Comparison of ENCODE assay signal across 11 cellular contexts in genomic region chr9:91843623-91844111, GRCh38.
DNase-seq lines count a peak whose midpoint lies in the region; ATAC-seq, FAIRE-seq and TF ChIP-seq lines count a peak whose summit lies in the region.
"Had no signal": no experiment of that assay in that cellular context is flagged by ENCODE, and none has a peak within 500 bp of the region (broad histone marks: within the 10 kb centered on the region; RNA-seq: fewer than 3 reads in every experiment).

No MANE protein-coding gene starts in this region.

- no peak overlapping the region for H4K5ac ChIP-seq in H9 (ENCODE audit: insufficient read length, low read depth, low read length)

- H3K4me3 Mint-ChIP-seq in H9 (no peak overlapping the region), astrocyte (ENCODE audit: unreplicated experiment) (no peak overlapping the region)
- peak overlapping the region in 1 of 2 donors; percentile 16 for H3K4me3 Mint-ChIP-seq in stimulated activated naive CD8-positive, alpha-beta T cell treated with anti-CD3 and anti-CD28 coated beads, Interleukin-15, amount 100 ng/mL, for 72 hours

- H2AFZ ChIP-seq in H9 (ENCODE audit: low read length): no peak overlapping the region
- H2AFZ ChIP-seq in astrocyte (ENCODE audit: low read depth, low read length): peak overlapping the region; percentile 63

- H3K4ac ChIP-seq in H9 (ENCODE audit: low read depth, low read length): no peak overlapping the region

- H3K36me3 Mint-ChIP-seq in H9 (ENCODE audit: insufficient read depth in 1 of 3, low read depth in 3 of 3) (no peaks in the 10 kb centered on the region; a peak in 1 of 7 replicates), astrocyte (ENCODE audit: low read depth, unreplicated experiment) (no peaks in the 10 kb centered on the region)

- H3K23ac ChIP-seq in H9 (ENCODE audit: insufficient read length, low read depth, low read length): no peak overlapping the region

- H3K79me2 ChIP-seq in H9 (ENCODE audit: insufficient read depth, low read length) (no peaks in the 10 kb centered on the region), astrocyte (ENCODE audit: insufficient read depth, low read length) (no peaks in the 10 kb centered on the region)

- H3K9ac ChIP-seq in H9 (ENCODE audit: extremely low read depth, insufficient read length, low read length): no peak overlapping the region
- H3K9ac ChIP-seq in astrocyte (ENCODE audit: low read length): no peak overlapping the region

- no peak overlapping the region for H4K91ac ChIP-seq in H9 (ENCODE audit: insufficient read length, low read depth, low read length)

- TF ChIP-seq CTCF in H9 (conservative IDR thresholded peaks at IDR 0.05) (no peak), astrocyte (IDR thresholded peaks at IDR 0.05; ENCODE audit: insufficient read depth, low read depth, low read length) (no peak)

- FAIRE-seq in astrocyte (lab: Jason Lieb, UNC): no peak
- FAIRE-seq: urothelium cell line had no signal

- H3K4me1 ChIP-seq in H9 (ENCODE audit: insufficient read depth, low read length) (no peaks in the 10 kb centered on the region), astrocyte (ENCODE audit: insufficient read depth, low read length) (peaks cover 4% of the 10 kb centered on the region), right cardiac atrium (ENCODE audit: control insufficient read depth, insufficient read depth, low read length) (peaks cover 3% of the 10 kb centered on the region)

- H2BK15ac ChIP-seq in H9 (ENCODE audit: low read depth, low read length): no peak overlapping the region

- H4K20me1 ChIP-seq in H9 (ENCODE audit: control insufficient read depth, insufficient read depth, insufficient read length) (no peaks in the 10 kb centered on the region), astrocyte (ENCODE audit: insufficient read depth, low read length) (no peaks in the 10 kb centered on the region)

- no peak overlapping the region for H3K27ac ChIP-seq in H9 (ENCODE audit: insufficient read length, low read depth, low read length)
- no peak overlapping the region for H3K27ac ChIP-seq in astrocyte (ENCODE audit: low read depth, low read length)
- H3K27ac ChIP-seq in right cardiac atrium (ENCODE audit: low read length): no peak overlapping the region

- no peak overlapping the region for H3K56ac ChIP-seq in H9 (ENCODE audit: insufficient read length, low read depth, low read length)

- H3K4me2 ChIP-seq in H9 (ENCODE audit: insufficient read depth, insufficient read length, low read length) (no peak overlapping the region), astrocyte (ENCODE audit: low read length) (peak overlapping the region; percentile 44)

- DNase-seq in H9: no peak
- DNase-seq in astrocyte (ENCODE audit: low read depth): no peak
- peak in 2 of 3 donors; percentile 83 to 85 for DNase-seq in right cardiac atrium
- peak; percentile 82 for DNase-seq in retina
- DNase-seq in NCI-H1436 treated with DMSO at 0.1 percent for 48 hours (lab: John Stamatoyannopoulos, UW): no peak
- no peak for DNase-seq in stimulated activated naive CD8-positive, alpha-beta T cell treated with anti-CD3 and anti-CD28 coated beads, Interleukin-15, amount 100 ng/mL, for 72 hours
- no peak for DNase-seq in activated naive CD4-positive, alpha-beta T cell treated with anti-CD3 and anti-CD28 coated beads, Interleukin-2, amount 50 U/mL, for 16 hours
- DNase-seq: activated CD8-positive, alpha-beta memory T cell treated with anti-CD3 and anti-CD28 coated beads, Interleukin-2, amount 50 U/mL, for 4 hours; T-helper 9 cell had no signal

- H3K4me1 Mint-ChIP-seq in H9 (peaks cover 16 to 29% of the 10 kb centered on the region in 2 experiments), astrocyte (ENCODE audit: low read depth, unreplicated experiment) (peaks cover 17% of the 10 kb centered on the region)
- peaks cover 33% of the 10 kb centered on the region for H3K4me1 Mint-ChIP-seq in stimulated activated naive CD8-positive, alpha-beta T cell treated with anti-CD3 and anti-CD28 coated beads, Interleukin-15, amount 100 ng/mL, for 72 hours

- H2BK20ac ChIP-seq in H9 (ENCODE audit: low read depth, low read length, poor library complexity, severe bottlenecking): no peak overlapping the region

- no peak overlapping the region for H2AK5ac ChIP-seq in H9 (ENCODE audit: insufficient read length, low read length)

- no peaks in the 10 kb centered on the region for H3K23me2 ChIP-seq in H9 (ENCODE audit: insufficient read length, low read depth, low read length, poor library complexity, severe bottlenecking)

- H3K14ac ChIP-seq in H9 (ENCODE audit: insufficient read depth, low read length): peak overlapping the region; percentile 67; the same call in 1 of the 2 replicates

- H3K27me3 ChIP-seq in H9 (ENCODE audit: insufficient read depth, low read length) (no peaks in the 10 kb centered on the region), astrocyte (ENCODE audit: insufficient read depth, low read length) (peaks cover 12% of the 10 kb centered on the region), right cardiac atrium (ENCODE audit: control insufficient read depth, insufficient read depth) (no peaks in the 10 kb centered on the region)

- no peak overlapping the region for H4K8ac ChIP-seq in H9 (replicated peaks; ENCODE audit: insufficient read length, low read depth, low read length)

- no peak overlapping the region for H2BK12ac ChIP-seq in H9 (ENCODE audit: insufficient read length, low read depth, low read length)

- intact Hi-C loops in right cardiac atrium (cut with DNase I): no loop called here

- no peak overlapping the region for H3T11ph ChIP-seq in H9 (ENCODE audit: low read length)

- H3K9me3 ChIP-seq in H9 (ENCODE audit: control insufficient read depth, low read depth, low read length) (no peaks in the 10 kb centered on the region), astrocyte (ENCODE audit: insufficient read depth, low read depth, low read length) (no peaks in the 10 kb centered on the region), right cardiac atrium (ENCODE audit: control insufficient read depth, low read length) (no peaks in the 10 kb centered on the region)

- H3K27me3 Mint-ChIP-seq in H9 (ENCODE audit: low read depth) (no peaks in the 10 kb centered on the region), astrocyte (ENCODE audit: low read depth, unreplicated experiment) (peaks cover 19% of the 10 kb centered on the region)
- H3K27me3 Mint-ChIP-seq in stimulated activated naive CD8-positive, alpha-beta T cell treated with anti-CD3 and anti-CD28 coated beads, Interleukin-15, amount 100 ng/mL, for 72 hours: peaks cover 47% of the 10 kb centered on the region

- no peak overlapping the region for H3K4me3 ChIP-seq in astrocyte (ENCODE audit: insufficient read depth, low read depth, low read length)
- H3K4me3 ChIP-seq in right cardiac atrium (ENCODE audit: low read length): no peak overlapping the region

- no peak overlapping the region for H2BK5ac ChIP-seq in H9 (ENCODE audit: insufficient read length, low read length)

- H3K36me3 ChIP-seq in astrocyte (ENCODE audit: insufficient read depth, low read length): no peaks in the 10 kb centered on the region

- no peak overlapping the region for H3K18ac ChIP-seq in H9 (ENCODE audit: insufficient read length, low read depth, low read length)

- H3K79me1 ChIP-seq in H9 (ENCODE audit: insufficient read depth, low read depth, low read length, poor library complexity, severe bottlenecking): no peaks in the 10 kb centered on the region

- no CpG with 5 or more reads among the region's 15 CpGs for WGBS in H9 (ENCODE audit: extremely low coverage, insufficient read length, low lambda C conversion rate)
- 12% methylated on average over 15 of the region's 15 CpGs for WGBS in right cardiac atrium

- no peak overlapping the region for H2BK120ac ChIP-seq in H9 (ENCODE audit: low read depth, low read length, poor library complexity, severe bottlenecking)

- peak; percentile 29 to 62 for ATAC-seq in right cardiac atrium
- ATAC-seq in stimulated activated naive CD8-positive, alpha-beta T cell treated with anti-CD3 and anti-CD28 coated beads, Interleukin-15, amount 100 ng/mL, for 72 hours: no peak
- no peak for ATAC-seq in GM18870 (IDR thresholded peaks at IDR 0.05; ENCODE audit: unreplicated experiment)

- H3K9me3 Mint-ChIP-seq in H9: no peaks in the 10 kb centered on the region
- H3K9me3 Mint-ChIP-seq in astrocyte (ENCODE audit: unreplicated experiment): no peaks in the 10 kb centered on the region
- H3K9me3 Mint-ChIP-seq in stimulated activated naive CD8-positive, alpha-beta T cell treated with anti-CD3 and anti-CD28 coated beads, Interleukin-15, amount 100 ng/mL, for 72 hours: no peaks in the 10 kb centered on the region

- H3K27ac Mint-ChIP-seq in H9 (peak overlapping the region in 1 of 3 experiments; percentile 31; a peak in 1 of 7 replicates), astrocyte (ENCODE audit: unreplicated experiment) (no peak overlapping the region)
- no peak overlapping the region for H3K27ac Mint-ChIP-seq in stimulated activated naive CD8-positive, alpha-beta T cell treated with anti-CD3 and anti-CD28 coated beads, Interleukin-15, amount 100 ng/mL, for 72 hours

Comparison
In these comparisons a context has a peak if more than half of its experiments do, and no peak if none do; other contexts are left out.
1. DNase-seq: peak in right cardiac atrium (2 of 3) and retina (single experiment); none in H9 (single experiment), astrocyte (single experiment), NCI-H1436 treated with DMSO at 0.1 percent for 48 hours (single experiment), stimulated activated naive CD8-positive, alpha-beta T cell treated with anti-CD3 and anti-CD28 coated beads, Interleukin-15, amount 100 ng/mL, for 72 hours (0 of 2) and activated naive CD4-positive, alpha-beta T cell treated with anti-CD3 and anti-CD28 coated beads, Interleukin-2, amount 50 U/mL, for 16 hours (single experiment).
2. ATAC-seq: peak in right cardiac atrium (2 of 2); none in stimulated activated naive CD8-positive, alpha-beta T cell treated with anti-CD3 and anti-CD28 coated beads, Interleukin-15, amount 100 ng/mL, for 72 hours (single experiment) and GM18870 (single experiment).